12 cellular contexts compared by ENCODE assay signal in the genomic region with DNA sequence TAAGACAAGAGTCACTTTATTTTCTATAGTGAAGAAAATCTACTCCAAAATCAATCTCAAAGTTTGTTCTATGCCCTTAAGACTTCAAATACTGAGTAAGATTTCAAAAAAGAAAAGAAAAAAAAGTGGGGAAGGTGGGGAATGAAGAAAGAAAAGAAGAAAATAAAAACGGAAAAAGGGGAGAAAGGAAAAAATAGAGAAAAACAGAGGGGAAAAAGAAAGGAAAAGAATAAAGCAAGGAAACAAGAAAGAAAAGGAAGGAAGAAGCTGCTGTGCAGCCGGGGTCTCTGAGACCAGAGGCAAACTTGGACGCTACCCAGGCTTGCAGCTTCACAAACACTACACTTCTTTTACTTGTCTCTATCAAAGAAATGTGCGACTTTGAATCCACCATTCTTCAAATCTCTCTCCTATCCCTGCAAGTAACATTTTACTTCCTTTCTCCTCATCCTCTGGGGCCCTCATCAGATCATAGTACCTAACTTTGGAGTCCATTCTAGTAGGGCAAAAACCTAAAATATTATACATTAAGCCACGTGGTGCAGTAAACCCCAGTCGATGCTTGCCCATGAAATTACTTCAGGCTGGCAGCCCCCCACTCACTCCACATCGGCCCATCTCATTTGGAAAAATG.
DNase-seq lines count a peak whose midpoint lies in the region; ATAC-seq and TF ChIP-seq lines count a peak whose summit lies in the region.
"Had no signal": no experiment of that assay in that cellular context is flagged by ENCODE, and none has a peak within 500 bp of the region (broad histone marks: within the 10 kb centered on the region; RNA-seq: fewer than 3 reads in every experiment).

No MANE protein-coding gene starts in this region.

- peaks cover 100% of the 10 kb centered on the region for H3K79me2 ChIP-seq in Karpas-422 (ENCODE audit: low read length)

- no peaks in the 10 kb centered on the region for H3K9me3 ChIP-seq in CD4-positive, CD25-positive, alpha-beta regulatory T cell (ENCODE audit: control insufficient read depth in 2 of 2, low read length in 2 of 2)
- H3K9me3 ChIP-seq in Karpas-422 (ENCODE audit: low read length) = no peaks in the 10 kb centered on the region
- H3K9me3 ChIP-seq: SJSA1 had no signal

- no peaks in the 10 kb centered on the region for H3K9me2 ChIP-seq in Karpas-422 (replicated peaks; ENCODE audit: insufficient read depth, low read length)

- peak overlapping the region; percentile 93 to 97 (median 95) for H3K4me3 Mint-ChIP-seq in CD4-positive, CD25-positive, alpha-beta regulatory T cell
- H3K4me3 Mint-ChIP-seq in nephron = peak overlapping the region; percentile 81 to 83 (median 82)
- no peak overlapping the region for H3K4me3 Mint-ChIP-seq in glutamatergic neuron (ENCODE audit: unreplicated experiment)

- TF ChIP-seq CTCF in choroid plexus epithelial cell (conservative IDR thresholded peaks at IDR 0.05; ENCODE audit: low read depth, low read length) (no peak), nephron (IDR thresholded peaks at IDR 0.05; ENCODE audit: unreplicated experiment in 3 of 3) (no peak), glutamatergic neuron (IDR thresholded peaks at IDR 0.05; ENCODE audit: partially characterized antibody, unreplicated experiment) (no peak)

- H3K4me2 ChIP-seq in Karpas-422 (ENCODE audit: low read depth, low read length, poor library complexity, severe bottlenecking) = peak overlapping the region; percentile 97

- H2AFZ ChIP-seq in Karpas-422 (ENCODE audit: low read length) = no peak overlapping the region

- H3K36me3 ChIP-seq in CD4-positive, CD25-positive, alpha-beta regulatory T cell (ENCODE audit: control insufficient read depth, insufficient read depth, low read length) = peaks cover 9% of the 10 kb centered on the region
- peaks cover 46% of the 10 kb centered on the region for H3K36me3 ChIP-seq in Karpas-422 (ENCODE audit: insufficient read depth, low read length)
- H3K36me3 ChIP-seq: SJSA1 had no signal

- no peaks in the 10 kb centered on the region for H3K27me3 Mint-ChIP-seq in CD4-positive, CD25-positive, alpha-beta regulatory T cell
- no peaks in the 10 kb centered on the region for H3K27me3 Mint-ChIP-seq in nephron (ENCODE audit: low read depth)
- no peaks in the 10 kb centered on the region for H3K27me3 Mint-ChIP-seq in glutamatergic neuron (ENCODE audit: unreplicated experiment)

- peak overlapping the region; percentile 99 for H3K4me3 ChIP-seq in CD4-positive, CD25-positive, alpha-beta regulatory T cell (ENCODE audit: low read depth, low read length)
- H3K4me3 ChIP-seq in Karpas-422 (ENCODE audit: low read length) = peak overlapping the region; percentile 89
- no peak overlapping the region for H3K4me3 ChIP-seq in choroid plexus epithelial cell (ENCODE audit: low read depth, low read length)
- H3K4me3 ChIP-seq: SJSA1 had no signal

- H3K27ac ChIP-seq in CD4-positive, CD25-positive, alpha-beta regulatory T cell (ENCODE audit: insufficient read depth, low read length, poor library complexity, severe bottlenecking) = peak overlapping the region; percentile 74
- H3K27ac ChIP-seq in Karpas-422 (ENCODE audit: low read length) = peak overlapping the region; percentile 94
- H3K27ac ChIP-seq: SJSA1 had no signal

- H3K36me3 Mint-ChIP-seq in CD4-positive, CD25-positive, alpha-beta regulatory T cell = peaks cover 22% of the 10 kb centered on the region
- H3K36me3 Mint-ChIP-seq in nephron (ENCODE audit: low read depth) (no peaks in the 10 kb centered on the region), glutamatergic neuron (ENCODE audit: unreplicated experiment) (no peaks in the 10 kb centered on the region)

- peak overlapping the region; percentile 95 to 97 (median 96) for H3K27ac Mint-ChIP-seq in CD4-positive, CD25-positive, alpha-beta regulatory T cell
- H3K27ac Mint-ChIP-seq in nephron (peak overlapping the region; percentile 89 to 91 (median 89)), glutamatergic neuron (ENCODE audit: unreplicated experiment) (no peak overlapping the region)

- H3K9ac ChIP-seq in Karpas-422 (ENCODE audit: low read length) = peak overlapping the region; percentile 76

- DNase-seq in CD4-positive, CD25-positive, alpha-beta regulatory T cell = peak in 1 of 3 donors; percentile 58
- peak; percentile 74 for DNase-seq in Karpas-422
- DNase-seq in choroid plexus epithelial cell (ENCODE audit: low read depth) = peak; percentile 38
- no peak for DNase-seq in GF-D8 (lab: John Stamatoyannopoulos, UW)
- no peak for DNase-seq in DMS53 treated with DMSO at 0.1 percent for 48 hours (lab: John Stamatoyannopoulos, UW; ENCODE audit: unreplicated experiment)
- no peak for DNase-seq in glutamatergic neuron
- DNase-seq: GOT3, kidney, NCI-H2081 treated with DMSO at 0.1 percent for 48 hours had no signal

- no peak for ATAC-seq in CD4-positive, CD25-positive, alpha-beta regulatory T cell (ENCODE audit: low read depth in 2 of 2)
- ATAC-seq in HG03342 (IDR thresholded peaks at IDR 0.05; ENCODE audit: unreplicated experiment) = no peak

- H3K27me3 ChIP-seq in CD4-positive, CD25-positive, alpha-beta regulatory T cell (ENCODE audit: control insufficient read depth, insufficient read depth, low read length) = no peaks in the 10 kb centered on the region
- no peaks in the 10 kb centered on the region for H3K27me3 ChIP-seq in Karpas-422 (ENCODE audit: low read length)
- H3K27me3 ChIP-seq: SJSA1 had no signal

- peaks cover 64% of the 10 kb centered on the region for H3K4me1 ChIP-seq in CD4-positive, CD25-positive, alpha-beta regulatory T cell (ENCODE audit: control insufficient read depth, insufficient read depth, low read length, poor library complexity, severe bottlenecking)
- peaks cover 79% of the 10 kb centered on the region for H3K4me1 ChIP-seq in Karpas-422 (ENCODE audit: low read length)

- peaks cover 41% of the 10 kb centered on the region for H4K20me1 ChIP-seq in Karpas-422 (ENCODE audit: insufficient read depth, low read depth, low read length)

- peaks cover 46 to 88% (median 51%) of the 10 kb centered on the region in 4 donors for H3K4me1 Mint-ChIP-seq in CD4-positive, CD25-positive, alpha-beta regulatory T cell
- peaks cover 52% of the 10 kb centered on the region for H3K4me1 Mint-ChIP-seq in nephron
- H3K4me1 Mint-ChIP-seq in glutamatergic neuron (ENCODE audit: low read depth, unreplicated experiment) = peaks cover 58% of the 10 kb centered on the region

- H3K9me3 Mint-ChIP-seq in CD4-positive, CD25-positive, alpha-beta regulatory T cell = no peaks in the 10 kb centered on the region
- H3K9me3 Mint-ChIP-seq in nephron (no peaks in the 10 kb centered on the region), glutamatergic neuron (ENCODE audit: unreplicated experiment) (no peaks in the 10 kb centered on the region)

Comparison
In these comparisons a context has a peak if more than half of its experiments do, and no peak if none do; other contexts are left out.
1. DNase-seq: peak in Karpas-422 (single experiment) and choroid plexus epithelial cell (single experiment); none in GF-D8 (single experiment), DMS53 treated with DMSO at 0.1 percent for 48 hours (single experiment) and glutamatergic neuron (single experiment).